3 cellular contexts compared by ENCODE assay signal in the genomic region with DNA sequence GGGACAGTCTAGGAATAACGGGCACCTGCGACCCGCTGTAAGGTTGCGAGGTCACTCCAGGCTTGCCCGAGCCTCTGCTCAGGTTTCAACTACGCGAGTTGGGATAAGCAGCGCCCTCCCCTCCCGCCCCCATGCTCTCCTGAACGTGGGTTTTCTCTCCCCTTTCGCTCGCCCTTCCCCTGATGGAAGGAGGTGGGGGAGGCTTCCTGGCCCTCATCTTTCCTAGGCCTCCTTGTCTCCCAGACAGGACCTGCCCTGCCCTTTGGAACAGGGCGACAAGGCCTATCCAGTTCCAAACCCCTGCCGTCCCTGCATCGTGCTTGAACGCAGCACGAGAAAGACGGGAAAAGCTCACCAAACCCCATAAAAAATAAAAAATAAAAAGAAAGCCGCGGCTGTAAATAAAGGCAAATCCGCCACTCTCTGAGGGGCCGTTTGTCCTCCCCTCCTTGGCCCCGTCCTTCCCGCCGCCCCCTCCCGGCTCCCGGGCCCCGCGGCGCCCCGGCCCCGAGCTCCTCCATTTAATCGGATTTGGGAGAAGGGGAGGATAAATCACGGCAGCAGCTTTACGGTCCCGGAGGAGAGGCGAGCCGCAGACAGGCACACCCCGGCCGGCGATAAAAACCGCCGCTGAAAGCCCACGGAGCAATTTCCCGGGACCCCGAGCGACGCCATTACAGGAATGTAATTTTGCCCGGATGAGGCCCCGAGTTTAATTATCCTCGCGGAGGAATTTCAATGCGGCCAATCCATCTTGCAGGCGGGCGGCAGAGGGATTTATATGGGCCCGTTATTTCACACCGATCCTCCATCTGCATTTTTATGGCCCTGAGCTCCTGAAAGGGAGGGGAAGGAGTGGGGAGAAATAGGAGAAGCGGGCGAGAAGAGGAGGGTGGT.
TF ChIP-seq lines count a peak whose summit lies in the region.

No MANE protein-coding gene starts in this region.

TF ChIP-seq in SK-N-SH, 30 proteins besides CTCF, POLR2A, EP300 and RAD21:
- TF ChIP-seq MEF2A (IDR thresholded peaks at IDR 0.05; ENCODE audit: borderline replicate concordance, low read depth) = no peak
- no peak for TF ChIP-seq NRF1 (IDR thresholded peaks at IDR 0.05; ENCODE audit: low read depth, low read length)
- no peak for TF ChIP-seq RCOR1 (IDR thresholded peaks at IDR 0.05; ENCODE audit: low read length)
- TF ChIP-seq, protein P1, sequence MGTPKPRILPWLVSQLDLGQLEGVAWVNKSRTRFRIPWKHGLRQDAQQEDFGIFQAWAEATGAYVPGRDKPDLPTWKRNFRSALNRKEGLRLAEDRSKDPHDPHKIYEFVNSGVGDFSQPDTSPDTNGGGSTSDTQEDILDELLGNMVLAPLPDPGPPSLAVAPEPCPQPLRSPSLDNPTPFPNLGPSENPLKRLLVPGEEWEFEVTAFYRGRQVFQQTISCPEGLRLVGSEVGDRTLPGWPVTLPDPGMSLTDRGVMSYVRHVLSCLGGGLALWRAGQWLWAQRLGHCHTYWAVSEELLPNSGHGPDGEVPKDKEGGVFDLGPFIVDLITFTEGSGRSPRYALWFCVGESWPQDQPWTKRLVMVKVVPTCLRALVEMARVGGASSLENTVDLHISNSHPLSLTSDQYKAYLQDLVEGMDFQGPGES (IDR thresholded peaks at IDR 0.05; ENCODE audit: low read depth, low read length) = no peak
- TF ChIP-seq NFIC (IDR thresholded peaks at IDR 0.05; ENCODE audit: borderline replicate concordance) = no peak
- TF ChIP-seq, protein P2, sequence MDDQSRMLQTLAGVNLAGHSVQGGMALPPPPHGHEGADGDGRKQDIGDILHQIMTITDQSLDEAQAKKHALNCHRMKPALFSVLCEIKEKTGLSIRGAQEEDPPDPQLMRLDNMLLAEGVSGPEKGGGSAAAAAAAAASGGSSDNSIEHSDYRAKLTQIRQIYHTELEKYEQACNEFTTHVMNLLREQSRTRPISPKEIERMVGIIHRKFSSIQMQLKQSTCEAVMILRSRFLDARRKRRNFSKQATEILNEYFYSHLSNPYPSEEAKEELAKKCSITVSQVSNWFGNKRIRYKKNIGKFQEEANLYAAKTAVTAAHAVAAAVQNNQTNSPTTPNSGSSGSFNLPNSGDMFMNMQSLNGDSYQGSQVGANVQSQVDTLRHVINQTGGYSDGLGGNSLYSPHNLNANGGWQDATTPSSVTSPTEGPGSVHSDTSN (IDR thresholded peaks at IDR 0.05) = no peak

TF ChIP-seq in SK-N-SH treated with all-trans-retinoic acid at 6 μM for 48 hours, 23 proteins besides CTCF, POLR2A, EP300 and RAD21:
- TF ChIP-seq, protein P3, sequence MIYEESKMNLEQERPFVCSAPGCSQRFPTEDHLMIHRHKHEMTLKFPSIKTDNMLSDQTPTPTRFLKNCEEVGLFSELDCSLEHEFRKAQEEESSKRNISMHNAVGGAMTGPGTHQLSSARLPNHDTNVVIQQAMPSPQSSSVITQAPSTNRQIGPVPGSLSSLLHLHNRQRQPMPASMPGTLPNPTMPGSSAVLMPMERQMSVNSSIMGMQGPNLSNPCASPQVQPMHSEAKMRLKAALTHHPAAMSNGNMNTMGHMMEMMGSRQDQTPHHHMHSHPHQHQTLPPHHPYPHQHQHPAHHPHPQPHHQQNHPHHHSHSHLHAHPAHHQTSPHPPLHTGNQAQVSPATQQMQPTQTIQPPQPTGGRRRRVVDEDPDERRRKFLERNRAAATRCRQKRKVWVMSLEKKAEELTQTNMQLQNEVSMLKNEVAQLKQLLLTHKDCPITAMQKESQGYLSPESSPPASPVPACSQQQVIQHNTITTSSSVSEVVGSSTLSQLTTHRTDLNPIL (CRISPR knock-in tag; IDR thresholded peaks at IDR 0.05; ENCODE audit: low read depth) = no peak
- TF ChIP-seq, protein P4, sequence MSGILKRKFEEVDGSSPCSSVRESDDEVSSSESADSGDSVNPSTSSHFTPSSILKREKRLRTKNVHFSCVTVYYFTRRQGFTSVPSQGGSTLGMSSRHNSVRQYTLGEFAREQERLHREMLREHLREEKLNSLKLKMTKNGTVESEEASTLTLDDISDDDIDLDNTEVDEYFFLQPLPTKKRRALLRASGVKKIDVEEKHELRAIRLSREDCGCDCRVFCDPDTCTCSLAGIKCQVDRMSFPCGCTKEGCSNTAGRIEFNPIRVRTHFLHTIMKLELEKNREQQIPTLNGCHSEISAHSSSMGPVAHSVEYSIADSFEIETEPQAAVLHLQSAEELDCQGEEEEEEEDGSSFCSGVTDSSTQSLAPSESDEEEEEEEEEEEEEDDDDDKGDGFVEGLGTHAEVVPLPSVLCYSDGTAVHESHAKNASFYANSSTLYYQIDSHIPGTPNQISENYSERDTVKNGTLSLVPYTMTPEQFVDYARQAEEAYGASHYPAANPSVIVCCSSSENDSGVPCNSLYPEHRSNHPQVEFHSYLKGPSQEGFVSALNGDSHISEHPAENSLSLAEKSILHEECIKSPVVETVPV (CRISPR knock-in tag; IDR thresholded peaks at IDR 0.05) = no peak
- TF ChIP-seq BACH2 (CRISPR knock-in tag; IDR thresholded peaks at IDR 0.05; ENCODE audit: borderline replicate concordance) (no peak), ZFP30 (CRISPR knock-in tag; IDR thresholded peaks at IDR 0.05) (no peak), ZFP3 (CRISPR knock-in tag; IDR thresholded peaks at IDR 0.05) (no peak), SNAI2 (CRISPR knock-in tag; IDR thresholded peaks at IDR 0.05) (no peak), TCF4 (CRISPR knock-in tag; IDR thresholded peaks at IDR 0.05; ENCODE audit: borderline replicate concordance) (no peak), OSR1 (CRISPR knock-in tag; IDR thresholded peaks at IDR 0.05) (no peak)
- TF ChIP-seq, protein P5, sequence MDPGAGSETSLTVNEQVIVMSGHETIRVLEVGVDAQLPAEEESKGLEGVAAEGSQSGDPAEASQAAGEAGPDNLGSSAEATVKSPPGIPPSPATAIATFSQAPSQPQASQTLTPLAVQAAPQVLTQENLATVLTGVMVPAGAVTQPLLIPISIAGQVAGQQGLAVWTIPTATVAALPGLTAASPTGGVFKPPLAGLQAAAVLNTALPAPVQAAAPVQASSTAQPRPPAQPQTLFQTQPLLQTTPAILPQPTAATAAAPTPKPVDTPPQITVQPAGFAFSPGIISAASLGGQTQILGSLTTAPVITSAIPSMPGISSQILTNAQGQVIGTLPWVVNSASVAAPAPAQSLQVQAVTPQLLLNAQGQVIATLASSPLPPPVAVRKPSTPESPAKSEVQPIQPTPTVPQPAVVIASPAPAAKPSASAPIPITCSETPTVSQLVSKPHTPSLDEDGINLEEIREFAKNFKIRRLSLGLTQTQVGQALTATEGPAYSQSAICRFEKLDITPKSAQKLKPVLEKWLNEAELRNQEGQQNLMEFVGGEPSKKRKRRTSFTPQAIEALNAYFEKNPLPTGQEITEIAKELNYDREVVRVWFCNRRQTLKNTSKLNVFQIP (CRISPR knock-in tag; IDR thresholded peaks at IDR 0.05; ENCODE audit: borderline replicate concordance, low read depth) = no peak

TF ChIP-seq in HepG2, 621 proteins besides CTCF, POLR2A, EP300 and RAD21 (continues in another document):
- TF ChIP-seq, protein P6, sequence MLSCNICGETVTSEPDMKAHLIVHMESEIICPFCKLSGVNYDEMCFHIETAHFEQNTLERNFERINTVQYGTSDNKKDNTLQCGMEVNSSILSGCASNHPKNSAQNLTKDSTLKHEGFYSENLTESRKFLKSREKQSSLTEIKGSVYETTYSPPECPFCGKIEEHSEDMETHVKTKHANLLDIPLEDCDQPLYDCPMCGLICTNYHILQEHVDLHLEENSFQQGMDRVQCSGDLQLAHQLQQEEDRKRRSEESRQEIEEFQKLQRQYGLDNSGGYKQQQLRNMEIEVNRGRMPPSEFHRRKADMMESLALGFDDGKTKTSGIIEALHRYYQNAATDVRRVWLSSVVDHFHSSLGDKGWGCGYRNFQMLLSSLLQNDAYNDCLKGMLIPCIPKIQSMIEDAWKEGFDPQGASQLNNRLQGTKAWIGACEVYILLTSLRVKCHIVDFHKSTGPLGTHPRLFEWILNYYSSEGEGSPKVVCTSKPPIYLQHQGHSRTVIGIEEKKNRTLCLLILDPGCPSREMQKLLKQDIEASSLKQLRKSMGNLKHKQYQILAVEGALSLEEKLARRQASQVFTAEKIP (CRISPR knock-in tag; IDR thresholded peaks at IDR 0.05; ENCODE audit: borderline replicate concordance) = no peak
- TF ChIP-seq, protein P7, sequence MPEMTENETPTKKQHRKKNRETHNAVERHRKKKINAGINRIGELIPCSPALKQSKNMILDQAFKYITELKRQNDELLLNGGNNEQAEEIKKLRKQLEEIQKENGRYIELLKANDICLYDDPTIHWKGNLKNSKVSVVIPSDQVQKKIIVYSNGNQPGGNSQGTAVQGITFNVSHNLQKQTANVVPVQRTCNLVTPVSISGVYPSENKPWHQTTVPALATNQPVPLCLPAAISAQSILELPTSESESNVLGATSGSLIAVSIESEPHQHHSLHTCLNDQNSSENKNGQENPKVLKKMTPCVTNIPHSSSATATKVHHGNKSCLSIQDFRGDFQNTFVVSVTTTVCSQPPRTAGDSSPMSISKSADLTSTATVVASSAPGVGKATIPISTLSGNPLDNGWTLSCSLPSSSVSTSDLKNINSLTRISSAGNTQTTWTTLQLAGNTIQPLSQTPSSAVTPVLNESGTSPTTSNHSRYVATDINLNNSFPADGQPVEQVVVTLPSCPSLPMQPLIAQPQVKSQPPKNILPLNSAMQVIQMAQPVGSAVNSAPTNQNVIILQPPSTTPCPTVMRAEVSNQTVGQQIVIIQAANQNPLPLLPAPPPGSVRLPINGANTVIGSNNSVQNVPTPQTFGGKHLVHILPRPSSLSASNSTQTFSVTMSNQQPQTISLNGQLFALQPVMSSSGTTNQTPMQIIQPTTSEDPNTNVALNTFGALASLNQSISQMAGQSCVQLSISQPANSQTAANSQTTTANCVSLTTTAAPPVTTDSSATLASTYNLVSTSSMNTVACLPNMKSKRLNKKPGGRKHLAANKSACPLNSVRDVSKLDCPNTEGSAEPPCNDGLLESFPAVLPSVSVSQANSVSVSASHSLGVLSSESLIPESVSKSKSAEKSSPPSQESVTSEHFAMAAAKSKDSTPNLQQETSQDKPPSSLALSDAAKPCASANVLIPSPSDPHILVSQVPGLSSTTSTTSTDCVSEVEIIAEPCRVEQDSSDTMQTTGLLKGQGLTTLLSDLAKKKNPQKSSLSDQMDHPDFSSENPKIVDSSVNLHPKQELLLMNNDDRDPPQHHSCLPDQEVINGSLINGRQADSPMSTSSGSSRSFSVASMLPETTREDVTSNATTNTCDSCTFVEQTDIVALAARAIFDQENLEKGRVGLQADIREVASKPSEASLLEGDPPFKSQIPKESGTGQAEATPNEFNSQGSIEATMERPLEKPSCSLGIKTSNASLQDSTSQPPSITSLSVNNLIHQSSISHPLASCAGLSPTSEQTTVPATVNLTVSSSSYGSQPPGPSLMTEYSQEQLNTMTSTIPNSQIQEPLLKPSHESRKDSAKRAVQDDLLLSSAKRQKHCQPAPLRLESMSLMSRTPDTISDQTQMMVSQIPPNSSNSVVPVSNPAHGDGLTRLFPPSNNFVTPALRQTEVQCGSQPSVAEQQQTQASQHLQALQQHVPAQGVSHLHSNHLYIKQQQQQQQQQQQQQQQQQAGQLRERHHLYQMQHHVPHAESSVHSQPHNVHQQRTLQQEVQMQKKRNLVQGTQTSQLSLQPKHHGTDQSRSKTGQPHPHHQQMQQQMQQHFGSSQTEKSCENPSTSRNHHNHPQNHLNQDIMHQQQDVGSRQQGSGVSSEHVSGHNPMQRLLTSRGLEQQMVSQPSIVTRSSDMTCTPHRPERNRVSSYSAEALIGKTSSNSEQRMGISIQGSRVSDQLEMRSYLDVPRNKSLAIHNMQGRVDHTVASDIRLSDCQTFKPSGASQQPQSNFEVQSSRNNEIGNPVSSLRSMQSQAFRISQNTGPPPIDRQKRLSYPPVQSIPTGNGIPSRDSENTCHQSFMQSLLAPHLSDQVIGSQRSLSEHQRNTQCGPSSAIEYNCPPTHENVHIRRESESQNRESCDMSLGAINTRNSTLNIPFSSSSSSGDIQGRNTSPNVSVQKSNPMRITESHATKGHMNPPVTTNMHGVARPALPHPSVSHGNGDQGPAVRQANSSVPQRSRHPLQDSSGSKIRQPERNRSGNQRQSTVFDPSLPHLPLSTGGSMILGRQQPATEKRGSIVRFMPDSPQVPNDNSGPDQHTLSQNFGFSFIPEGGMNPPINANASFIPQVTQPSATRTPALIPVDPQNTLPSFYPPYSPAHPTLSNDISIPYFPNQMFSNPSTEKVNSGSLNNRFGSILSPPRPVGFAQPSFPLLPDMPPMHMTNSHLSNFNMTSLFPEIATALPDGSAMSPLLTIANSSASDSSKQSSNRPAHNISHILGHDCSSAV (CRISPR knock-in tag; IDR thresholded peaks at IDR 0.05; ENCODE audit: borderline replicate concordance) = no peak
- no peak for TF ChIP-seq YEATS2 (CRISPR knock-in tag; IDR thresholded peaks at IDR 0.05; ENCODE audit: borderline replicate concordance)
- TF ChIP-seq, protein P8, sequence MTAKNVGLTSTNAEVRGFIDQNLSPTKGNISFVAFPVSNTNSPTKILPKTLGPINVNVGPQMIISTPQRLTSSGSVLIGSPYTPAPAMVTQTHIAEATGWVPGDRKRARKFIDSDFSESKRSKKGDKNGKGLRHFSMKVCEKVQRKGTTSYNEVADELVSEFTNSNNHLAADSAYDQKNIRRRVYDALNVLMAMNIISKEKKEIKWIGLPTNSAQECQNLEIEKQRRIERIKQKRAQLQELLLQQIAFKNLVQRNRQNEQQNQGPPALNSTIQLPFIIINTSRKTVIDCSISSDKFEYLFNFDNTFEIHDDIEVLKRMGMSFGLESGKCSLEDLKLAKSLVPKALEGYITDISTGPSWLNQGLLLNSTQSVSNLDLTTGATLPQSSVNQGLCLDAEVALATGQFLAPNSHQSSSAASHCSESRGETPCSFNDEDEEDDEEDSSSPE (CRISPR knock-in tag; IDR thresholded peaks at IDR 0.05) = no peak
- no peak for TF ChIP-seq CCAR2 (optimal IDR thresholded peaks at IDR 0.05; ENCODE audit: low read depth, low read length)
- TF ChIP-seq ZNF12 (CRISPR knock-in tag; IDR thresholded peaks at IDR 0.05) = no peak
- TF ChIP-seq IRX3 (CRISPR knock-in tag; IDR thresholded peaks at IDR 0.05; ENCODE audit: borderline replicate concordance, low read depth) = no peak
- no peak for TF ChIP-seq NFRKB (IDR thresholded peaks at IDR 0.05)
- TF ChIP-seq MXD4 (CRISPR knock-in tag; IDR thresholded peaks at IDR 0.05) = no peak
- no peak for TF ChIP-seq SP1 (IDR thresholded peaks at IDR 0.05)
- TF ChIP-seq SP1 (CRISPR knock-in tag; IDR thresholded peaks at IDR 0.05) = no peak
- no peak for TF ChIP-seq NPAS2 (CRISPR knock-in tag; IDR thresholded peaks at IDR 0.05; ENCODE audit: borderline replicate concordance)
- no peak for TF ChIP-seq ZNF614 (CRISPR knock-in tag; IDR thresholded peaks at IDR 0.05; ENCODE audit: borderline replicate concordance)
- no peak for TF ChIP-seq SAFB2 (CRISPR knock-in tag; IDR thresholded peaks at IDR 0.05; ENCODE audit: borderline replicate concordance, low read depth)
- TF ChIP-seq MZF1 (CRISPR knock-in tag; IDR thresholded peaks at IDR 0.05; ENCODE audit: borderline replicate concordance) = no peak
- no peak for TF ChIP-seq HNRNPLL (IDR thresholded peaks at IDR 0.05; ENCODE audit: low read depth, low read length, poor library complexity, severe bottlenecking)
- no peak for TF ChIP-seq ZNF274 (CRISPR knock-in tag; IDR thresholded peaks at IDR 0.05)
- no peak for TF ChIP-seq ZNF775 (CRISPR knock-in tag; IDR thresholded peaks at IDR 0.05; ENCODE audit: borderline replicate concordance)
- TF ChIP-seq PHF21A (CRISPR knock-in tag; IDR thresholded peaks at IDR 0.05) = no peak
- no peak for TF ChIP-seq SRSF9 (IDR thresholded peaks at IDR 0.05; ENCODE audit: borderline replicate concordance, insufficient read depth, low read depth, low read length, poor library complexity, severe bottlenecking)
